13 cellular contexts compared by ENCODE assay signal in genomic region chr10:119539359-119539651, GRCh38. TPM values are rescaled to one million over a fixed set of nuclear protein-coding genes. Genes with fewer than 3 reads are reported as not detected.
DNase-seq lines count a peak whose midpoint lies in the region; ATAC-seq, FAIRE-seq and TF ChIP-seq lines count a peak whose summit lies in the region.
"Had no signal": no experiment of that assay in that cellular context is flagged by ENCODE, and none has a peak within 500 bp of the region (broad histone marks: within the 10 kb centered on the region; RNA-seq: fewer than 3 reads in every experiment).

No MANE protein-coding gene starts in this region.

- FAIRE-seq in HTR-8/SVneo (lab: Jason Lieb, UNC), result no peak

- H3K9me3 ChIP-seq in SK-N-SH, result no peaks in the 10 kb centered on the region
- H3K9me3 ChIP-seq in duodenal mucosa (ENCODE audit: control insufficient read depth in 1 of 2, low read length in 2 of 2), result no peaks in the 10 kb centered on the region

- H3K4me1 Mint-ChIP-seq in T-helper 1 cell treated with Interleukin-12 subunit alpha and Interleukin-12 subunit beta and Interleukin-4 antibody, amounts not matched to agents 30 μg/mL and 1 μg/mL, for 36 hours (ENCODE audit: low read depth), result peaks cover 66% of the 10 kb centered on the region
- peaks cover 74% of the 10 kb centered on the region for H3K4me1 Mint-ChIP-seq in stimulated activated effector memory CD8-positive, alpha-beta T cell treated with anti-CD3 and anti-CD28 coated beads, Interleukin-12 subunit alpha, Interleukin-12 subunit beta, amount 100 ng/mL, for 72 hours

- no peaks in the 10 kb centered on the region for H3K9me3 Mint-ChIP-seq in T-helper 1 cell treated with Interleukin-12 subunit alpha and Interleukin-12 subunit beta and Interleukin-4 antibody, amounts not matched to agents 30 μg/mL and 1 μg/mL, for 36 hours
- H3K9me3 Mint-ChIP-seq in stimulated activated effector memory CD8-positive, alpha-beta T cell treated with anti-CD3 and anti-CD28 coated beads, Interleukin-12 subunit alpha, Interleukin-12 subunit beta, amount 100 ng/mL, for 72 hours, result no peaks in the 10 kb centered on the region

- CTCF ChIA-PET in SK-N-SH (lab: Yijun Ruan, JAX), result interaction anchor here (1.4 to 1.8 kb wide), 2 partner anchors 9 to 341 kb away, joined by 3 to 4 read pairs; no protein-coding TSS in a partner anchor

- H3K9ac ChIP-seq in SK-N-SH, result peak overlapping the region; percentile 21; the same call in 1 of the 2 replicates
- peak overlapping the region in 1 of 2 donors; percentile 38 for H3K9ac ChIP-seq in duodenal mucosa (ENCODE audit: low read depth in 1 of 2, low read length in 2 of 2)

- TF ChIP-seq EP300 in SK-N-SH (IDR thresholded peaks at IDR 0.05; ENCODE audit: borderline replicate concordance in 1 of 2, low read depth in 1 of 2, low read length in 1 of 2), result no peak

- peaks cover 12% of the 10 kb centered on the region for H3F3A ChIP-seq in SK-N-SH (replicated peaks; ENCODE audit: insufficient read depth)

- H3K36me3 ChIP-seq in SK-N-SH (replicated peaks in 1 of 2; ENCODE audit: control insufficient read depth in 1 of 2, insufficient read depth in 2 of 2, low read length in 1 of 2), result no peaks in the 10 kb centered on the region
- no peaks in the 10 kb centered on the region for H3K36me3 ChIP-seq in duodenal mucosa (ENCODE audit: control insufficient read depth in 1 of 2, insufficient read depth in 2 of 2, low read length in 2 of 2)

- H3K4me1 ChIP-seq in SK-N-SH (ENCODE audit: control insufficient read depth in 1 of 2, insufficient read depth in 2 of 2, low read depth in 1 of 2, low read length in 1 of 2) (peaks cover 0 to 17% of the 10 kb centered on the region in 2 experiments; a peak in 2 of 4 replicates), duodenal mucosa (ENCODE audit: control insufficient read depth in 1 of 2, insufficient read depth in 2 of 2, low read length in 2 of 2) (peaks cover 20 to 27% of the 10 kb centered on the region in 2 donors)

- peak overlapping the region; percentile 90 for H3K27ac Mint-ChIP-seq in T-helper 1 cell treated with Interleukin-12 subunit alpha and Interleukin-12 subunit beta and Interleukin-4 antibody, amounts not matched to agents 30 μg/mL and 1 μg/mL, for 36 hours
- H3K27ac Mint-ChIP-seq in stimulated activated effector memory CD8-positive, alpha-beta T cell treated with anti-CD3 and anti-CD28 coated beads, Interleukin-12 subunit alpha, Interleukin-12 subunit beta, amount 100 ng/mL, for 72 hours, result peak overlapping the region; percentile 89

- no peak for ATAC-seq in SK-N-SH treated with all-trans-retinoic acid at 6 μM for 48 hours
- no peak for ATAC-seq in stimulated activated effector memory CD8-positive, alpha-beta T cell treated with anti-CD3 and anti-CD28 coated beads, Interleukin-12 subunit alpha, Interleukin-12 subunit beta, amount 100 ng/mL, for 72 hours

- no peaks in the 10 kb centered on the region for H3K9me2 ChIP-seq in SK-N-SH

- no peak for TF ChIP-seq CTCF in SK-N-SH (IDR thresholded peaks at IDR 0.05)

- peaks cover 68% of the 10 kb centered on the region for H3K79me2 ChIP-seq in SK-N-SH (ENCODE audit: insufficient read depth)

- H3K27me3 ChIP-seq in SK-N-SH (ENCODE audit: insufficient read depth) (no peaks in the 10 kb centered on the region), duodenal mucosa (ENCODE audit: control insufficient read depth in 1 of 2, insufficient read depth in 2 of 2, low read length in 2 of 2) (no peaks in the 10 kb centered on the region)

- H3K4me2 ChIP-seq in SK-N-SH, result peak overlapping the region; percentile 28; the same call in 1 of the 2 replicates

- WGBS in SK-N-SH (ENCODE audit: low lambda C conversion rate), result 88% methylated on average over 5 of the region's 6 CpGs

- TF ChIP-seq RAD21 in SK-N-SH (IDR thresholded peaks at IDR 0.05; ENCODE audit: low read length), result no peak

- H3K27ac ChIP-seq in SK-N-SH (ENCODE audit: low read depth in 2 of 2, low read length in 1 of 2), result no peak overlapping the region
- no peak overlapping the region for H3K27ac ChIP-seq in duodenal mucosa (ENCODE audit: low read depth, low read length)
- H3K27ac ChIP-seq: 22Rv1 had no signal

- peaks cover 20% of the 10 kb centered on the region for H3K36me3 Mint-ChIP-seq in T-helper 1 cell treated with Interleukin-12 subunit alpha and Interleukin-12 subunit beta and Interleukin-4 antibody, amounts not matched to agents 30 μg/mL and 1 μg/mL, for 36 hours (ENCODE audit: low read depth)
- peaks cover 39% of the 10 kb centered on the region for H3K36me3 Mint-ChIP-seq in stimulated activated effector memory CD8-positive, alpha-beta T cell treated with anti-CD3 and anti-CD28 coated beads, Interleukin-12 subunit alpha, Interleukin-12 subunit beta, amount 100 ng/mL, for 72 hours

- DNase-seq in SK-N-SH (no peak), HTR-8/SVneo (ENCODE audit: insufficient read length, low spot score) (no peak), G401 (ENCODE audit: low spot score) (no peak), SW 1271 (lab: John Stamatoyannopoulos, UW) (no peak)
- DNase-seq in stimulated activated effector memory CD8-positive, alpha-beta T cell treated with anti-CD3 and anti-CD28 coated beads, Interleukin-12 subunit alpha, Interleukin-12 subunit beta, amount 100 ng/mL, for 72 hours (ENCODE audit: low spot score in 2 of 2), result no peak
- DNase-seq: mesendoderm, NCI-H1105 treated with DMSO at 0.1 percent for 48 hours, retina, T-helper 9 cell had no signal

- peaks cover 5% of the 10 kb centered on the region; the same call in 1 of the 2 replicates for H4K20me1 ChIP-seq in SK-N-SH (ENCODE audit: insufficient read depth)

- H2AFZ ChIP-seq in SK-N-SH (ENCODE audit: low read depth), result no peak overlapping the region

- POLR2A ChIA-PET in SK-N-SH (lab: Yijun Ruan, JAX), result no interaction called here

- peak overlapping the region; percentile 86 for H3K4me3 Mint-ChIP-seq in T-helper 1 cell treated with Interleukin-12 subunit alpha and Interleukin-12 subunit beta and Interleukin-4 antibody, amounts not matched to agents 30 μg/mL and 1 μg/mL, for 36 hours
- peak overlapping the region; percentile 83 for H3K4me3 Mint-ChIP-seq in stimulated activated effector memory CD8-positive, alpha-beta T cell treated with anti-CD3 and anti-CD28 coated beads, Interleukin-12 subunit alpha, Interleukin-12 subunit beta, amount 100 ng/mL, for 72 hours

- H3K4me3 ChIP-seq in SK-N-SH (ENCODE audit: low read depth in 2 of 2, low read length in 1 of 2), result no peak overlapping the region
- H3K4me3 ChIP-seq in duodenal mucosa (ENCODE audit: low read depth in 1 of 2, low read length in 2 of 2), result peak overlapping the region; percentile 9 to 43

- H3K27me3 Mint-ChIP-seq in T-helper 1 cell treated with Interleukin-12 subunit alpha and Interleukin-12 subunit beta and Interleukin-4 antibody, amounts not matched to agents 30 μg/mL and 1 μg/mL, for 36 hours (ENCODE audit: low read depth), result no peaks in the 10 kb centered on the region

- in situ Hi-C loops in G401 (cut with HindIII; ENCODE audit: low sequenced_read_pairs), result no loop called here

TF ChIP-seq in SK-N-SH, 30 proteins besides CTCF, POLR2A, EP300 and RAD21 (continues in another document):
- TF ChIP-seq EZH2phosphoT487 (IDR thresholded peaks at IDR 0.05; ENCODE audit: borderline replicate concordance, low read depth) (no peak), NFIC (IDR thresholded peaks at IDR 0.05; ENCODE audit: borderline replicate concordance) (no peak), GATA2 (CRISPR knock-in tag; IDR thresholded peaks at IDR 0.05) (no peak), FOXJ3 (CRISPR knock-in tag; IDR thresholded peaks at IDR 0.05) (no peak), MXI1 (IDR thresholded peaks at IDR 0.05; ENCODE audit: low read depth, low read length) (no peak)
- TF ChIP-seq, protein P1, sequence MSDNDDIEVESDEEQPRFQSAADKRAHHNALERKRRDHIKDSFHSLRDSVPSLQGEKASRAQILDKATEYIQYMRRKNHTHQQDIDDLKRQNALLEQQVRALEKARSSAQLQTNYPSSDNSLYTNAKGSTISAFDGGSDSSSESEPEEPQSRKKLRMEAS (IDR thresholded peaks at IDR 0.05; ENCODE audit: low read depth), result no peak
- TF ChIP-seq, protein P2, sequence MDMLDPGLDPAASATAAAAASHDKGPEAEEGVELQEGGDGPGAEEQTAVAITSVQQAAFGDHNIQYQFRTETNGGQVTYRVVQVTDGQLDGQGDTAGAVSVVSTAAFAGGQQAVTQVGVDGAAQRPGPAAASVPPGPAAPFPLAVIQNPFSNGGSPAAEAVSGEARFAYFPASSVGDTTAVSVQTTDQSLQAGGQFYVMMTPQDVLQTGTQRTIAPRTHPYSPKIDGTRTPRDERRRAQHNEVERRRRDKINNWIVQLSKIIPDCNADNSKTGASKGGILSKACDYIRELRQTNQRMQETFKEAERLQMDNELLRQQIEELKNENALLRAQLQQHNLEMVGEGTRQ (IDR thresholded peaks at IDR 0.05; ENCODE audit: borderline replicate concordance, low read depth, low read length), result no peak

TF ChIP-seq in SK-N-SH treated with all-trans-retinoic acid at 6 μM for 48 hours, 23 proteins besides CTCF, POLR2A, EP300 and RAD21 (continues in another document):
- no peak for TF ChIP-seq BACH2 (CRISPR knock-in tag; IDR thresholded peaks at IDR 0.05; ENCODE audit: borderline replicate concordance)
- TF ChIP-seq POU6F1 (CRISPR knock-in tag; IDR thresholded peaks at IDR 0.05; ENCODE audit: borderline replicate concordance, low read depth), result no peak
- no peak for TF ChIP-seq ZFP30 (CRISPR knock-in tag; IDR thresholded peaks at IDR 0.05)

RNA-seq across cellular contexts. Expression of gene RGS10, which starts 3.2 kb away (rescaled TPM):
- 41.2 and 44.6 TPM in 2 replicates for polyA plus RNA-seq in SK-N-SH (2012; rRNA removed)
- polyA plus RNA-seq in SK-N-SH (2012; cell fraction: cytosol; rRNA removed), result 59.4 and 77.8 TPM in 2 replicates
- 9.5 and 11.8 TPM in 2 replicates for polyA plus RNA-seq in SK-N-SH (2012; cell fraction: nucleus; rRNA removed)
- total RNA-seq in G401 (2014; rRNA removed; shearing (Covaris generic)), result 67.1 and 80.5 TPM in 2 replicates

RNA-seq across cellular contexts. Expression of gene TIAL1, which starts 57.5 kb away (rescaled TPM):
- 58.0 and 70.6 TPM in 2 replicates for polyA plus RNA-seq in SK-N-SH (2012; rRNA removed)
- polyA plus RNA-seq in SK-N-SH (2012; cell fraction: cytosol; rRNA removed), result 50.3 and 65.2 TPM in 2 replicates
- 173 and 287 TPM in 2 replicates for polyA plus RNA-seq in SK-N-SH (2012; cell fraction: nucleus; rRNA removed)
- total RNA-seq in G401 (2014; rRNA removed; shearing (Covaris generic)), result 27.5 and 61.6 TPM in 2 replicates

Comparison
In these comparisons a context has a peak if more than half of its experiments do, and no peak if none do; other contexts are left out.
1. H3K4me3 ChIP-seq: peak in duodenal mucosa (2 of 2); none in SK-N-SH (0 of 2).